ENCODE assay signal across 25 cellular contexts in genomic region chr6:31906122-31906521, GRCh38. TPM values are rescaled to one million over a fixed set of nuclear protein-coding genes. Genes with fewer than 3 reads are reported as not detected.
A peak's percentile ranks its signal among the peaks of the same experiment; 100 is the strongest.
DNase-seq lines count a peak whose midpoint lies in the region; ATAC-seq and TF ChIP-seq lines count a peak whose summit lies in the region.
"Had no signal": no experiment of that assay in that cellular context is flagged by ENCODE, and none has a peak within 500 bp of the region (broad histone marks: within the 10 kb centered on the region; RNA-seq: fewer than 3 reads in every experiment).

No MANE protein-coding gene starts in this region.

- no peak overlapping the region for H2AK5ac ChIP-seq in H9 (ENCODE audit: insufficient read length, low read length)
- H2AK5ac ChIP-seq in mesendoderm (ENCODE audit: low read length) = no peak overlapping the region

- no peaks in the 10 kb centered on the region for H3K9me3 ChIP-seq in Caco-2
- no peaks in the 10 kb centered on the region for H3K9me3 ChIP-seq in H9 (ENCODE audit: control insufficient read depth, low read depth, low read length)
- H3K9me3 ChIP-seq: upper lobe of right lung had no signal

- no peak overlapping the region for H3T11ph ChIP-seq in H9 (ENCODE audit: low read length)

- H2BK15ac ChIP-seq in H9 (ENCODE audit: low read depth, low read length) (no peak overlapping the region), mesendoderm (replicated peaks; ENCODE audit: low read depth) (no peak overlapping the region)

- POLR2A ChIA-PET in Caco-2 (lab: Charles Lee) = no interaction called here
- POLR2A ChIA-PET in activated CD8-positive, alpha-beta T cell treated with anti-CD3 and anti-CD28 coated beads, Interleukin-2, amount 10 ng/mL, durations not matched to agents 7 days and 5 days (lab: Charles Lee) = no interaction called here

- H3K27me3 Mint-ChIP-seq in Caco-2 (ENCODE audit: insufficient read depth, unreplicated experiment) (no peaks in the 10 kb centered on the region), H9 (ENCODE audit: low read depth) (no peaks in the 10 kb centered on the region; the same call in none of the 2 replicates)
- H3K27me3 Mint-ChIP-seq in dendritic cell treated with granulocyte-macrophage colony-stimulating factor and Interleukin-4, amounts not matched to agents 40 ng/mL and 50 ng/mL, for 4 days = peaks cover 3% of the 10 kb centered on the region
- peaks cover 21% of the 10 kb centered on the region for H3K27me3 Mint-ChIP-seq in activated CD8-positive, alpha-beta T cell treated with anti-CD3 and anti-CD28 coated beads, Interleukin-2, amount 10 ng/mL, durations not matched to agents 7 days and 5 days (ENCODE audit: low read depth)
- H3K27me3 Mint-ChIP-seq: activated CD4-positive, alpha-beta T cell treated with anti-CD3 and anti-CD28 coated beads for 36 hours had no signal

- H4K20me1 ChIP-seq in H9 (ENCODE audit: control insufficient read depth, insufficient read depth, insufficient read length) = no peaks in the 10 kb centered on the region

- H3K27me3 ChIP-seq in Caco-2 (replicated peaks; ENCODE audit: control insufficient read depth, insufficient read depth, low read length) (no peaks in the 10 kb centered on the region), H9 (ENCODE audit: insufficient read depth, low read length) (no peaks in the 10 kb centered on the region), mesendoderm (ENCODE audit: insufficient read depth, low read length, poor library complexity) (no peaks in the 10 kb centered on the region)
- H3K27me3 ChIP-seq: upper lobe of right lung had no signal

- H3K9me3 Mint-ChIP-seq in Caco-2 (ENCODE audit: unreplicated experiment) = no peaks in the 10 kb centered on the region
- H3K9me3 Mint-ChIP-seq in H9 = no peaks in the 10 kb centered on the region; a peak in 1 of 5 replicates
- no peaks in the 10 kb centered on the region for H3K9me3 Mint-ChIP-seq in dendritic cell treated with granulocyte-macrophage colony-stimulating factor and Interleukin-4, amounts not matched to agents 40 ng/mL and 50 ng/mL, for 4 days
- no peaks in the 10 kb centered on the region for H3K9me3 Mint-ChIP-seq in activated CD8-positive, alpha-beta T cell treated with anti-CD3 and anti-CD28 coated beads, Interleukin-2, amount 10 ng/mL, durations not matched to agents 7 days and 5 days (ENCODE audit: insufficient read depth)
- H3K9me3 Mint-ChIP-seq: stimulated activated effector memory CD8-positive, alpha-beta T cell treated with anti-CD3 and anti-CD28 coated beads, Interleukin-12 subunit alpha, Interleukin-12 subunit beta, amount 100 ng/mL, for 72 hours had no signal

- H3K4me1 ChIP-seq in Caco-2 (peaks cover 16% of the 10 kb centered on the region), H9 (ENCODE audit: insufficient read depth, low read length) (no peaks in the 10 kb centered on the region; the same call in 1 of the 2 replicates), mesendoderm (ENCODE audit: control insufficient read depth, low read depth, low read length) (no peaks in the 10 kb centered on the region)

- H3K4me3 ChIP-seq in Caco-2 (ENCODE audit: low read depth, low read length) (no peak overlapping the region), mesendoderm (ENCODE audit: low read length) (no peak overlapping the region), coronary artery (no peak overlapping the region)
- H3K4me3 ChIP-seq: PC-9, upper lobe of right lung had no signal

- no peak overlapping the region for H4K5ac ChIP-seq in H9 (ENCODE audit: insufficient read length, low read depth, low read length)
- H4K5ac ChIP-seq in mesendoderm (ENCODE audit: low read length) = no peak overlapping the region

- no peak overlapping the region for H2BK12ac ChIP-seq in H9 (ENCODE audit: insufficient read length, low read depth, low read length)

- H3K27ac Mint-ChIP-seq in Caco-2 (ENCODE audit: unreplicated experiment) = peak overlapping the region; percentile 10
- peak overlapping the region; percentile 9 to 67 (median 50); a peak in 5 of 7 replicates for H3K27ac Mint-ChIP-seq in H9
- H3K27ac Mint-ChIP-seq in dendritic cell treated with granulocyte-macrophage colony-stimulating factor and Interleukin-4, amounts not matched to agents 40 ng/mL and 50 ng/mL, for 4 days = peak overlapping the region; percentile 83
- no peak overlapping the region for H3K27ac Mint-ChIP-seq in activated CD8-positive, alpha-beta T cell treated with anti-CD3 and anti-CD28 coated beads, Interleukin-2, amount 10 ng/mL, durations not matched to agents 7 days and 5 days
- H3K27ac Mint-ChIP-seq: activated CD4-positive, alpha-beta T cell treated with anti-CD3 and anti-CD28 coated beads for 36 hours; progenitor cell of endocrine pancreas; stimulated activated effector memory CD8-positive, alpha-beta T cell treated with anti-CD3 and anti-CD28 coated beads, Interleukin-12 subunit alpha, Interleukin-12 subunit beta, amount 100 ng/mL, for 72 hours had no signal

- H3K36me3 Mint-ChIP-seq in Caco-2 (ENCODE audit: insufficient read depth, unreplicated experiment) = peaks cover 16% of the 10 kb centered on the region
- H3K36me3 Mint-ChIP-seq in H9 (ENCODE audit: insufficient read depth in 1 of 3, low read depth in 3 of 3) = no peaks in the 10 kb centered on the region
- H3K36me3 Mint-ChIP-seq in dendritic cell treated with granulocyte-macrophage colony-stimulating factor and Interleukin-4, amounts not matched to agents 40 ng/mL and 50 ng/mL, for 4 days (ENCODE audit: low read depth) = no peaks in the 10 kb centered on the region
- no peaks in the 10 kb centered on the region for H3K36me3 Mint-ChIP-seq in activated CD8-positive, alpha-beta T cell treated with anti-CD3 and anti-CD28 coated beads, Interleukin-2, amount 10 ng/mL, durations not matched to agents 7 days and 5 days (ENCODE audit: low read depth)
- H3K36me3 Mint-ChIP-seq: brain had no signal

- H3K79me2 ChIP-seq in H9 (ENCODE audit: insufficient read depth, low read length) = no peaks in the 10 kb centered on the region
- no peaks in the 10 kb centered on the region for H3K79me2 ChIP-seq in mesendoderm (ENCODE audit: control insufficient read depth, insufficient read depth, low read length)

- CTCF ChIA-PET in Caco-2 (lab: Charles Lee) = interaction anchor here (1.1 to 2.4 kb wide), 2 partner anchors 45 to 46 kb away, joined by 5 to 11 read pairs; no protein-coding TSS in a partner anchor
- CTCF ChIA-PET in activated CD8-positive, alpha-beta T cell treated with anti-CD3 and anti-CD28 coated beads, Interleukin-2, amount 10 ng/mL, durations not matched to agents 7 days and 5 days (lab: Charles Lee) = no interaction called here

- H3K18ac ChIP-seq in H9 (ENCODE audit: insufficient read length, low read depth, low read length) (no peak overlapping the region), mesendoderm (ENCODE audit: low read length) (no peak overlapping the region)

- no peak overlapping the region for H3K23ac ChIP-seq in H9 (ENCODE audit: insufficient read length, low read depth, low read length)
- no peak overlapping the region for H3K23ac ChIP-seq in mesendoderm (ENCODE audit: low read length)

- BruUV-seq in Caco-2 (replicated peaks; lab: Mats Ljungman, UMichigan) = no TSS peak

- TF ChIP-seq CTCF in Caco-2 (IDR thresholded peaks at IDR 0.05; ENCODE audit: insufficient read depth in 1 of 2, low read depth in 1 of 2, low read length in 1 of 2, severe bottlenecking in 1 of 2, unreplicated experiment in 1 of 2) = no peak
- no peak for TF ChIP-seq CTCF in H9 (conservative IDR thresholded peaks at IDR 0.05)
- TF ChIP-seq CTCF in coronary artery (IDR thresholded peaks at IDR 0.05) = no peak

- H2BK20ac ChIP-seq in H9 (ENCODE audit: low read depth, low read length, poor library complexity, severe bottlenecking) = no peak overlapping the region

- H3K4me2 ChIP-seq in H9 (ENCODE audit: insufficient read depth, insufficient read length, low read length) = no peak overlapping the region
- no peak overlapping the region for H3K4me2 ChIP-seq in mesendoderm (ENCODE audit: low read length)
- H3K4me2 ChIP-seq: PC-9 had no signal

- H3K23me2 ChIP-seq in H9 (ENCODE audit: insufficient read length, low read depth, low read length, poor library complexity, severe bottlenecking) = no peaks in the 10 kb centered on the region

- DNase-seq in Caco-2 (no peak), H9 (peak; percentile 53), mesendoderm (peak; percentile 46), coronary artery (ENCODE audit: low spot score) (no peak), NCI-H2029 (lab: John Stamatoyannopoulos, UW) (no peak)
- no peak for DNase-seq in activated CD8-positive, alpha-beta T cell treated with anti-CD3 and anti-CD28 coated beads, Interleukin-2, amount 10 ng/mL, durations not matched to agents 7 days and 5 days
- DNase-seq: activated CD4-positive, alpha-beta T cell treated with anti-CD3 and anti-CD28 coated beads for 36 hours; activated CD8-positive, alpha-beta memory T cell treated with anti-CD3 and anti-CD28 coated beads for 24 hours; NCI-H1105 treated with DMSO at 0.1 percent for 48 hours; NCI-H2029 treated with DMSO at 0.1 percent for 48 hours; NCI-H446 treated with DMSO at 0.1 percent for 48 hours; PC-9; stimulated activated CD4-positive, alpha-beta T cell treated with anti-CD3 and anti-CD28 coated beads, Interleukin-4, amount 100 ng/mL, for 24 hours; substantia nigra; upper lobe of right lung had no signal

- ATAC-seq in activated CD8-positive, alpha-beta T cell treated with anti-CD3 and anti-CD28 coated beads, Interleukin-2, amount 10 ng/mL, durations not matched to agents 7 days and 5 days = no peak
- no peak for ATAC-seq in GM21423 (IDR thresholded peaks at IDR 0.05; ENCODE audit: unreplicated experiment)
- ATAC-seq: activated CD4-positive, alpha-beta T cell treated with anti-CD3 and anti-CD28 coated beads for 36 hours; Right ventricle myocardium inferior; sciatic nerve; stimulated activated effector memory CD8-positive, alpha-beta T cell treated with anti-CD3 and anti-CD28 coated beads, Interleukin-12 subunit alpha, Interleukin-12 subunit beta, amount 100 ng/mL, for 72 hours; upper lobe of right lung had no signal

- H3K4me1 Mint-ChIP-seq in Caco-2 (ENCODE audit: low read depth, unreplicated experiment) (peaks cover 10% of the 10 kb centered on the region), H9 (peaks cover 17 to 25% of the 10 kb centered on the region in 2 experiments)
- peaks cover 51% of the 10 kb centered on the region for H3K4me1 Mint-ChIP-seq in dendritic cell treated with granulocyte-macrophage colony-stimulating factor and Interleukin-4, amounts not matched to agents 40 ng/mL and 50 ng/mL, for 4 days (ENCODE audit: low read depth)
- peaks cover 13% of the 10 kb centered on the region for H3K4me1 Mint-ChIP-seq in activated CD8-positive, alpha-beta T cell treated with anti-CD3 and anti-CD28 coated beads, Interleukin-2, amount 10 ng/mL, durations not matched to agents 7 days and 5 days (ENCODE audit: low read depth)

- no CpG with 5 or more reads among the region's 4 CpGs for WGBS in H9 (ENCODE audit: extremely low coverage, insufficient read length, low lambda C conversion rate)
- no CpG with 5 or more reads among the region's 4 CpGs for WGBS in mesendoderm (ENCODE audit: extremely low coverage, insufficient coverage, low lambda C conversion rate)

- H3K79me1 ChIP-seq in H9 (ENCODE audit: insufficient read depth, low read depth, low read length, poor library complexity, severe bottlenecking) (no peaks in the 10 kb centered on the region), mesendoderm (ENCODE audit: low read length) (no peaks in the 10 kb centered on the region)

- no peak overlapping the region for H2BK120ac ChIP-seq in H9 (ENCODE audit: low read depth, low read length, poor library complexity, severe bottlenecking)
- H2BK120ac ChIP-seq in mesendoderm (ENCODE audit: low read depth, low read length) = no peak overlapping the region

- H3K56ac ChIP-seq in H9 (ENCODE audit: insufficient read length, low read depth, low read length) = no peak overlapping the region
- H3K56ac ChIP-seq in mesendoderm (ENCODE audit: low read length) = no peak overlapping the region

- H2BK5ac ChIP-seq in H9 (ENCODE audit: insufficient read length, low read length) = no peak overlapping the region
- no peak overlapping the region for H2BK5ac ChIP-seq in mesendoderm (ENCODE audit: low read length)

- H3K4ac ChIP-seq in H9 (ENCODE audit: low read depth, low read length) = no peak overlapping the region
- H3K4ac ChIP-seq in mesendoderm (ENCODE audit: low read depth, low read length) = no peak overlapping the region

- H3K9ac ChIP-seq in H9 (ENCODE audit: extremely low read depth, insufficient read length, low read length) (no peak overlapping the region), mesendoderm (ENCODE audit: low read length) (no peak overlapping the region)

- H4K8ac ChIP-seq in H9 (replicated peaks; ENCODE audit: insufficient read length, low read depth, low read length) = no peak overlapping the region
- H4K8ac ChIP-seq in mesendoderm (ENCODE audit: low read depth, low read length) = no peak overlapping the region

- H3K4me3 Mint-ChIP-seq in Caco-2 (ENCODE audit: unreplicated experiment) = no peak overlapping the region
- H3K4me3 Mint-ChIP-seq in H9 = peak overlapping the region in 1 of 2 experiments; percentile 31; a peak in 2 of 5 replicates
- no peak overlapping the region for H3K4me3 Mint-ChIP-seq in dendritic cell treated with granulocyte-macrophage colony-stimulating factor and Interleukin-4, amounts not matched to agents 40 ng/mL and 50 ng/mL, for 4 days
- no peak overlapping the region for H3K4me3 Mint-ChIP-seq in activated CD8-positive, alpha-beta T cell treated with anti-CD3 and anti-CD28 coated beads, Interleukin-2, amount 10 ng/mL, durations not matched to agents 7 days and 5 days
- H3K4me3 Mint-ChIP-seq: activated CD4-positive, alpha-beta T cell treated with anti-CD3 and anti-CD28 coated beads for 36 hours; stimulated activated effector memory CD8-positive, alpha-beta T cell treated with anti-CD3 and anti-CD28 coated beads, Interleukin-12 subunit alpha, Interleukin-12 subunit beta, amount 100 ng/mL, for 72 hours had no signal

- peak overlapping the region; percentile 26 for H2AFZ ChIP-seq in H9 (ENCODE audit: low read length)
- H2AFZ ChIP-seq: PC-9 had no signal

- H3K36me3 ChIP-seq in Caco-2 (ENCODE audit: control insufficient read depth, insufficient read depth, low read length) (no peaks in the 10 kb centered on the region), mesendoderm (ENCODE audit: control insufficient read depth, insufficient read depth, low read length) (no peaks in the 10 kb centered on the region)
- H3K36me3 ChIP-seq: upper lobe of right lung had no signal

- no peak overlapping the region for H3K27ac ChIP-seq in H9 (ENCODE audit: insufficient read length, low read depth, low read length)
- H3K27ac ChIP-seq in mesendoderm (ENCODE audit: low read depth, low read length) = no peak overlapping the region
- H3K27ac ChIP-seq in coronary artery = no peak overlapping the region
- H3K27ac ChIP-seq: PC-9, upper lobe of right lung had no signal

- no peak overlapping the region for H3K14ac ChIP-seq in H9 (ENCODE audit: insufficient read depth, low read length)

- no peak overlapping the region for H4K91ac ChIP-seq in H9 (ENCODE audit: insufficient read length, low read depth, low read length)

- intact Hi-C loops in Caco-2 (cut with micrococcal nuclease; ENCODE audit: unreplicated experiment) = no loop called here
- intact Hi-C loops in dendritic cell treated with granulocyte-macrophage colony-stimulating factor and Interleukin-4, amounts not matched to agents 40 ng/mL and 50 ng/mL, for 4 days (cut with micrococcal nuclease) = no loop called here

RNA-seq across cellular contexts. Expression of gene ZBTB12, which starts 4.2 kb away (rescaled TPM):
- total RNA-seq in Caco-2 (2022) (9.6 and 11.7 TPM in 2 replicates), H9 (2021) (31.0 and 32.7 TPM in 2 replicates)
- polyA plus RNA-seq in mesendoderm (2013, experiment 1 of 2) = 11.0 TPM
- polyA plus RNA-seq in mesendoderm (2013, experiment 2 of 2) = 11.6 TPM
- 1 to 10 TPM; 1.6 to 1.8 TPM for total RNA-seq in activated CD8-positive, alpha-beta T cell treated with anti-CD3 and anti-CD28 coated beads, Interleukin-2, amount 10 ng/mL, durations not matched to agents 7 days and 5 days

RNA-seq across cellular contexts. Expression of gene EHMT2, which starts 8.6 kb away (rescaled TPM):
- 64.3 and 65.7 TPM in 2 replicates for total RNA-seq in Caco-2 (2022)
- 121 and 124 TPM in 2 replicates for total RNA-seq in H9 (2021)
- 82.8 TPM for polyA plus RNA-seq in mesendoderm (2013, experiment 1 of 2)
- polyA plus RNA-seq in mesendoderm (2013, experiment 2 of 2) = 81.0 TPM
- 10 to 100 TPM; 70.1 to 72.3 TPM for total RNA-seq in activated CD8-positive, alpha-beta T cell treated with anti-CD3 and anti-CD28 coated beads, Interleukin-2, amount 10 ng/mL, durations not matched to agents 7 days and 5 days

RNA-seq across cellular contexts. Expression of gene C2, which starts 21.4 kb away (rescaled TPM):
- total RNA-seq in Caco-2 (2022) = 4.8 and 4.9 TPM in 2 replicates
- total RNA-seq in H9 (2021) = 0.66 and 0.86 TPM in 2 replicates
- polyA plus RNA-seq in mesendoderm (2013, experiment 1 of 2) = 0.21 TPM
- polyA plus RNA-seq in mesendoderm (2013, experiment 2 of 2) = 0.22 TPM
- total RNA-seq in activated CD8-positive, alpha-beta T cell treated with anti-CD3 and anti-CD28 coated beads, Interleukin-2, amount 10 ng/mL, durations not matched to agents 7 days and 5 days = under 1 TPM; 0.26 to 0.87 TPM
- total RNA-seq: lung microvascular endothelial cell had no signal

RNA-seq across cellular contexts. Expression of gene SLC44A4, which starts 27.3 kb away (rescaled TPM):
- total RNA-seq in Caco-2 (2022) (0.57 TPM in 1 of 2 replicates, not detected in the other), H9 (2021) (3.3 and 3.8 TPM in 2 replicates)
- 0.81 TPM for polyA plus RNA-seq in mesendoderm (2013, experiment 1 of 2)
- 0.71 TPM for polyA plus RNA-seq in mesendoderm (2013, experiment 2 of 2)
- total RNA-seq in activated CD8-positive, alpha-beta T cell treated with anti-CD3 and anti-CD28 coated beads, Interleukin-2, amount 10 ng/mL, durations not matched to agents 7 days and 5 days = under 1 TPM in 1 of 2 experiments, not detected in 1; 0.39 TPM
- total RNA-seq: cerebellum; lung microvascular endothelial cell; Right ventricle myocardium inferior; T-helper 2 cell treated with Interferon-gamma antibody and Interleukin-4, amounts not matched to agents 100 ng/mL and 5 ng/mL, for 36 hours had no signal

RNA-seq across cellular contexts. Expression of gene CFB, which starts 39.8 kb away (rescaled TPM):
- 31.0 and 32.1 TPM in 2 replicates for total RNA-seq in Caco-2 (2022)
- total RNA-seq in H9 (2021) = 0.31 and 0.39 TPM in 2 replicates
- polyA plus RNA-seq in mesendoderm (2013, experiment 1 of 2) = 0.04 TPM
- polyA plus RNA-seq in mesendoderm (2013, experiment 2 of 2) = not detected
- under 1 TPM in 1 of 2 experiments, not detected in 1; 0.58 TPM for total RNA-seq in activated CD8-positive, alpha-beta T cell treated with anti-CD3 and anti-CD28 coated beads, Interleukin-2, amount 10 ng/mL, durations not matched to agents 7 days and 5 days
- total RNA-seq: T-helper 2 cell treated with Interferon-gamma antibody and Interleukin-4, amounts not matched to agents 100 ng/mL and 5 ng/mL, for 36 hours had no signal

Comparison
In these comparisons a context has a peak if more than half of its experiments do, and no peak if none do; other contexts are left out.
1. DNase-seq: peak in H9 (single experiment) and mesendoderm (single experiment); none in Caco-2 (0 of 2), coronary artery (single experiment), activated CD8-positive, alpha-beta T cell treated with anti-CD3 and anti-CD28 coated beads, Interleukin-2, amount 10 ng/mL, durations not matched to agents 7 days and 5 days (single experiment) and NCI-H2029 (single experiment).